11 cellular contexts compared by ENCODE assay signal in genomic region chr19:39257227-39257626, GRCh38. TPM values are rescaled to one million over a fixed set of nuclear protein-coding genes. Genes with fewer than 3 reads are reported as not detected.
"Had no signal": no experiment of that assay in that cellular context is flagged by ENCODE, and none has a peak within 500 bp of the region (broad histone marks: within the 10 kb centered on the region; RNA-seq: fewer than 3 reads in every experiment).

No MANE protein-coding gene starts in this region.

- H3K4me3 Mint-ChIP-seq: GM23338, H9, HFFc6 had no signal

- ATAC-seq: GM23338 had no signal

- H3K4me3 ChIP-seq: GM23338, K562 had no signal

- FAIRE-seq: H1, H54, HTR-8/SVneo, K562 had no signal

- H3K27ac Mint-ChIP-seq: GM23338, H9, HFFc6 had no signal

- H3K9me3 Mint-ChIP-seq: HFFc6 had no signal

- DNase-seq: H9, HCEC 1CT, HFFc6, IMR-90, KG1 had no signal

- H3K4me2 ChIP-seq: GM23338 had no signal

RNA-seq across cellular contexts. Expression of gene IFNL4, which starts 8.6 kb away (rescaled TPM):
- total RNA-seq: GM23338, H1, H9, HFFc6, HT-29, IMR-90, K562 had no signal
- polyA plus RNA-seq: GM23338, H1, IMR-90, K562 had no signal

RNA-seq across cellular contexts. Expression of gene IFNL2, which starts 11.0 kb away (rescaled TPM):
- total RNA-seq: GM23338, H1, H9, HFFc6, HT-29, IMR-90, K562 had no signal
- polyA plus RNA-seq: GM23338, H1, IMR-90, K562 had no signal

RNA-seq across cellular contexts. Expression of gene IFNL3, which starts 12.4 kb away (rescaled TPM):
- total RNA-seq: GM23338, H1, H9, HFFc6, HT-29, IMR-90, K562 had no signal
- polyA plus RNA-seq: GM23338, IMR-90, K562 had no signal

RNA-seq across cellular contexts. Expression of gene IFNL1, which starts 39.0 kb away (rescaled TPM):
- total RNA-seq: GM23338, H1, H9, HFFc6, HT-29, IMR-90, K562 had no signal
- polyA plus RNA-seq: GM23338, H1, IMR-90, K562 had no signal

RNA-seq across cellular contexts. Expression of gene SYCN, which starts 53.2 kb away (rescaled TPM):
- total RNA-seq: GM23338, H1, H9, HFFc6, HT-29, IMR-90, K562 had no signal
- polyA plus RNA-seq: GM23338, H1, IMR-90, K562 had no signal
